Comparison of ENCODE assay signal across 9 cellular contexts in the genomic region with DNA sequence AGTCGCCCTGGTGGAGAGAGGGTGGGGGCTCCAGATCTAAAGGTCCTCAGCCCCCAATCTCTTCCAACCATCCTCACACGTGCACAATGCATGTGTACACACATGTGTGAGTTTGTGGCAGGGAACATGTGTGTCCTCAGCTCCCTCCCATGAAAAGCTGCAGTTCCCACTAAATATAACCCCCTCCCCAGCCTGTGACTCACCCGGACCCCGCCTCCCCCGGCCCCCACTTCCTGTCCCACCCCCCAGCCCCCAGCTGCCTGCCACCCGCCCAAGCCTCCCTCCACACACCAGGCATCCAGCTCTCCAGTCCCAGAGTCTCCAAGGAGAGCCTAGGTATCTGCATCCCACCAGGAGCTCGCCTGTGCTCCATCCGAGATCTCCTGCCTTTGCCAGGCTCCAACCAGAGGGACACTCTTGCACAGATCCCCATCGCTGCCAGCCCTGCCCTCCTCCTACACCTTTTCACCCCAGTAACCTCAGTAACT. TPM values are rescaled to one million over a fixed set of nuclear protein-coding genes. Genes with fewer than 3 reads are reported as not detected.
DNase-seq lines count a peak whose midpoint lies in the region; TF ChIP-seq lines count a peak whose summit lies in the region.
"Had no signal": no experiment of that assay in that cellular context is flagged by ENCODE, and none has a peak within 500 bp of the region (broad histone marks: within the 10 kb centered on the region; RNA-seq: fewer than 3 reads in every experiment).

No MANE protein-coding gene starts in this region.

- TF ChIP-seq CTCF in thyroid gland (IDR thresholded peaks at IDR 0.05): no peak

- H3K27ac Mint-ChIP-seq in activated T-cell treated with anti-CD3 and anti-CD28 coated beads, Interleukin-2, amount 50 U/mL, for 24 hours: peak overlapping the region; percentile 95
- peak overlapping the region; percentile 23 for H3K27ac Mint-ChIP-seq in activated T-helper 2 cell treated with anti-CD3 and anti-CD28 coated beads, Interferon-gamma antibody, Interleukin-2, Interleukin-4, amounts not matched to agents 10 μg/mL and 5 μg/mL and 100 μg/mL, durations not matched to agents 14 hours and 24 hours and 36 hours

- peaks cover 8% of the 10 kb centered on the region for H3K36me3 Mint-ChIP-seq in activated T-cell treated with anti-CD3 and anti-CD28 coated beads, Interleukin-2, amount 50 U/mL, for 24 hours (ENCODE audit: low read depth)
- H3K36me3 Mint-ChIP-seq in activated T-helper 2 cell treated with anti-CD3 and anti-CD28 coated beads, Interferon-gamma antibody, Interleukin-2, Interleukin-4, amounts not matched to agents 10 μg/mL and 5 μg/mL and 100 μg/mL, durations not matched to agents 14 hours and 24 hours and 36 hours (ENCODE audit: low read depth): peaks cover 5% of the 10 kb centered on the region

- H3K27me3 Mint-ChIP-seq in activated T-cell treated with anti-CD3 and anti-CD28 coated beads, Interleukin-2, amount 50 U/mL, for 24 hours: peaks cover 8% of the 10 kb centered on the region
- H3K27me3 Mint-ChIP-seq in activated T-helper 2 cell treated with anti-CD3 and anti-CD28 coated beads, Interferon-gamma antibody, Interleukin-2, Interleukin-4, amounts not matched to agents 10 μg/mL and 5 μg/mL and 100 μg/mL, durations not matched to agents 14 hours and 24 hours and 36 hours (ENCODE audit: low read depth): peaks cover 12% of the 10 kb centered on the region

- H3K4me3 ChIP-seq in iPS-15b (ENCODE audit: low read depth, low read length): peak overlapping the region; percentile 76
- H3K4me3 ChIP-seq in thyroid gland (replicated peaks in 1 of 3): peak overlapping the region in 1 of 3 donors; percentile 41

- H3K4me1 Mint-ChIP-seq in activated T-cell treated with anti-CD3 and anti-CD28 coated beads, Interleukin-2, amount 50 U/mL, for 24 hours (ENCODE audit: low read depth): peaks cover 71% of the 10 kb centered on the region
- peaks cover 55% of the 10 kb centered on the region for H3K4me1 Mint-ChIP-seq in activated T-helper 2 cell treated with anti-CD3 and anti-CD28 coated beads, Interferon-gamma antibody, Interleukin-2, Interleukin-4, amounts not matched to agents 10 μg/mL and 5 μg/mL and 100 μg/mL, durations not matched to agents 14 hours and 24 hours and 36 hours (ENCODE audit: low read depth)

- H3K4me3 Mint-ChIP-seq in activated T-cell treated with anti-CD3 and anti-CD28 coated beads, Interleukin-2, amount 50 U/mL, for 24 hours: peak overlapping the region; percentile 79
- H3K4me3 Mint-ChIP-seq in activated T-helper 2 cell treated with anti-CD3 and anti-CD28 coated beads, Interferon-gamma antibody, Interleukin-2, Interleukin-4, amounts not matched to agents 10 μg/mL and 5 μg/mL and 100 μg/mL, durations not matched to agents 14 hours and 24 hours and 36 hours (ENCODE audit: low read depth): peak overlapping the region; percentile 48

- H3K9ac ChIP-seq in iPS-15b (ENCODE audit: low read depth, low read length): no peak overlapping the region

- intact Hi-C loops in activated T-helper 2 cell treated with anti-CD3 and anti-CD28 coated beads, Interferon-gamma antibody, Interleukin-2, Interleukin-4, amounts not matched to agents 10 μg/mL and 5 μg/mL and 100 μg/mL, durations not matched to agents 14 hours and 24 hours and 36 hours (cut with micrococcal nuclease): loop anchor here (2.0 kb wide), 2 partner anchors 91 to 181 kb away; partner anchors contain the start of gene EIF5A
- intact Hi-C loops in thyroid gland (cut with DNase I): no loop called here

- no peak for TF ChIP-seq POLR2A in thyroid gland (IDR thresholded peaks at IDR 0.05)

- H3K4me1 ChIP-seq in iPS-15b (ENCODE audit: control insufficient read depth, insufficient read depth, low read length) (peaks cover 16% of the 10 kb centered on the region), thyroid gland (peaks cover 27 to 63% of the 10 kb centered on the region in 2 donors)

- peak overlapping the region in 2 of 3 donors; percentile 38 to 83 for H3K27ac ChIP-seq in thyroid gland

- no peak for DNase-seq in activated T-cell treated with anti-CD3 and anti-CD28 coated beads, Interleukin-2, amount 50 U/mL, for 24 hours
- DNase-seq in activated T-cell treated with anti-CD3 and anti-CD28 coated beads for 4 hours (no peak), thyroid gland (no peak), RKO (ENCODE audit: low spot score) (no peak), HCEC 1CT (no peak), NK-92 (lab: John Stamatoyannopoulos, UW; ENCODE audit: unreplicated experiment) (no peak)
- DNase-seq in activated T-helper 2 cell treated with anti-CD3 and anti-CD28 coated beads, Interferon-gamma antibody, Interleukin-2, Interleukin-4, amounts not matched to agents 10 μg/mL and 5 μg/mL and 100 μg/mL, durations not matched to agents 14 hours and 24 hours and 36 hours (ENCODE audit: low spot score): no peak

- no peaks in the 10 kb centered on the region for H3K27me3 ChIP-seq in iPS-15b (ENCODE audit: control insufficient read depth, insufficient read depth, low read length)
- H3K27me3 ChIP-seq in thyroid gland: no peaks in the 10 kb centered on the region

- WGBS in thyroid gland, 2 donors: 34 to 35% methylated on average over 9 of the region's 9 CpGs

- H3K9me3 Mint-ChIP-seq in activated T-cell treated with anti-CD3 and anti-CD28 coated beads, Interleukin-2, amount 50 U/mL, for 24 hours: no peaks in the 10 kb centered on the region
- H3K9me3 Mint-ChIP-seq in activated T-helper 2 cell treated with anti-CD3 and anti-CD28 coated beads, Interferon-gamma antibody, Interleukin-2, Interleukin-4, amounts not matched to agents 10 μg/mL and 5 μg/mL and 100 μg/mL, durations not matched to agents 14 hours and 24 hours and 36 hours: no peaks in the 10 kb centered on the region

- no peaks in the 10 kb centered on the region for H3K36me3 ChIP-seq in iPS-15b (ENCODE audit: control insufficient read depth, insufficient read depth, low read length)
- no peaks in the 10 kb centered on the region for H3K36me3 ChIP-seq in thyroid gland
- H3K36me3 ChIP-seq: neutrophil had no signal

- H3K9me3 ChIP-seq in iPS-15b (ENCODE audit: control insufficient read depth, insufficient read depth, low read length): no peaks in the 10 kb centered on the region
- no peaks in the 10 kb centered on the region for H3K9me3 ChIP-seq in thyroid gland
- H3K9me3 ChIP-seq: neutrophil had no signal

RNA-seq across cellular contexts. Expression of gene DLG4, which starts 3.9 kb away (rescaled TPM):
- 10.5 and 10.6 TPM in 2 replicates for total RNA-seq in activated T-helper 2 cell treated with anti-CD3 and anti-CD28 coated beads, Interferon-gamma antibody, Interleukin-2, Interleukin-4, amounts not matched to agents 10 μg/mL and 5 μg/mL and 100 μg/mL, durations not matched to agents 14 hours and 24 hours and 36 hours
- 10 to 100 TPM in 2 of 4 donors, 1 to 10 TPM in 2; 6.8 to 21.5 (median 12.4) TPM for total RNA-seq in thyroid gland

RNA-seq across cellular contexts. Expression of gene ACADVL, which starts 4.0 kb away (rescaled TPM):
- total RNA-seq in activated T-helper 2 cell treated with anti-CD3 and anti-CD28 coated beads, Interferon-gamma antibody, Interleukin-2, Interleukin-4, amounts not matched to agents 10 μg/mL and 5 μg/mL and 100 μg/mL, durations not matched to agents 14 hours and 24 hours and 36 hours: 492 and 503 TPM in 2 replicates
- total RNA-seq in thyroid gland: 1,000 to 10,000 TPM in 1 of 4 donors, 100 to 1,000 TPM in 3; 581 to 1,743 (median 795) TPM

RNA-seq across cellular contexts. Expression of gene DVL2, which starts 18.6 kb away (rescaled TPM):
- total RNA-seq in activated T-helper 2 cell treated with anti-CD3 and anti-CD28 coated beads, Interferon-gamma antibody, Interleukin-2, Interleukin-4, amounts not matched to agents 10 μg/mL and 5 μg/mL and 100 μg/mL, durations not matched to agents 14 hours and 24 hours and 36 hours: 69.7 and 73.1 TPM in 2 replicates
- 10 to 100 TPM; 45.3 to 68.6 (median 49.0) TPM for total RNA-seq in thyroid gland

RNA-seq across cellular contexts. Expression of gene PHF23, which starts 23.6 kb away (rescaled TPM):
- total RNA-seq in activated T-helper 2 cell treated with anti-CD3 and anti-CD28 coated beads, Interferon-gamma antibody, Interleukin-2, Interleukin-4, amounts not matched to agents 10 μg/mL and 5 μg/mL and 100 μg/mL, durations not matched to agents 14 hours and 24 hours and 36 hours: 43.4 and 47.8 TPM in 2 replicates
- 10 to 100 TPM; 19.8 to 39.5 (median 35.8) TPM for total RNA-seq in thyroid gland

RNA-seq across cellular contexts. Expression of gene GABARAP, which starts 26.6 kb away (rescaled TPM):
- 145 and 147 TPM in 2 replicates for total RNA-seq in activated T-helper 2 cell treated with anti-CD3 and anti-CD28 coated beads, Interferon-gamma antibody, Interleukin-2, Interleukin-4, amounts not matched to agents 10 μg/mL and 5 μg/mL and 100 μg/mL, durations not matched to agents 14 hours and 24 hours and 36 hours
- total RNA-seq in thyroid gland: 100 to 1,000 TPM; 112 to 840 (median 273) TPM
